Comparison of ENCODE assay signal across 13 cellular contexts in genomic region chr12:114667669-114668150, GRCh38. TPM values are rescaled to one million over a fixed set of nuclear protein-coding genes. Genes with fewer than 3 reads are reported as not detected.
DNase-seq lines count a peak whose midpoint lies in the region; ATAC-seq and TF ChIP-seq lines count a peak whose summit lies in the region.
"Had no signal": no experiment of that assay in that cellular context is flagged by ENCODE, and none has a peak within 500 bp of the region (broad histone marks: within the 10 kb centered on the region; RNA-seq: fewer than 3 reads in every experiment).

No MANE protein-coding gene starts in this region.

- peak overlapping the region in 1 of 2 experiments; percentile 48; a peak in 1 of 4 replicates for H3K27ac ChIP-seq in SK-N-SH (ENCODE audit: low read depth in 2 of 2, low read length in 1 of 2)
- H3K27ac ChIP-seq in mesendoderm (ENCODE audit: low read depth, low read length) = no peak overlapping the region
- no peak overlapping the region for H3K27ac ChIP-seq in tibial nerve
- H3K27ac ChIP-seq in caudate nucleus (ENCODE audit: low read depth, low read length) = no peak overlapping the region

- no peak overlapping the region for H3K27ac Mint-ChIP-seq in MCF 10A (ENCODE audit: low read depth, unreplicated experiment)
- H3K27ac Mint-ChIP-seq: activated naive CD8-positive, alpha-beta T cell treated with anti-CD3 and anti-CD28 coated beads for 36 hours had no signal

- DNase-seq in SK-N-SH (no peak), MCF 10A (ENCODE audit: unreplicated experiment) (no peak), mesendoderm (no peak), tibial nerve (ENCODE audit: low spot score in 2 of 2) (no peak), hippocampal formation (lab: John Stamatoyannopoulos, UW) (no peak), caudate nucleus (lab: John Stamatoyannopoulos, UW) (no peak)
- no peak for DNase-seq in stimulated activated CD8-positive, alpha-beta memory T cell treated with anti-CD3 and anti-CD28 coated beads, Interleukin-4, amount 100 ng/mL, for 48 hours
- DNase-seq: GDM1; stimulated activated naive CD4-positive, alpha-beta T cell had no signal

- H3K36me3 ChIP-seq in SK-N-SH (replicated peaks in 1 of 2; ENCODE audit: control insufficient read depth in 1 of 2, insufficient read depth in 2 of 2, low read length in 1 of 2) (peaks cover 0 to 17% of the 10 kb centered on the region in 2 experiments), mesendoderm (ENCODE audit: control insufficient read depth, insufficient read depth, low read length) (no peaks in the 10 kb centered on the region), tibial nerve (peaks cover 0 to 6% (median 0%) of the 10 kb centered on the region in 3 donors)

- peaks cover 9% of the 10 kb centered on the region for H3K4me1 Mint-ChIP-seq in MCF 10A (ENCODE audit: insufficient read depth, unreplicated experiment)

- no peak overlapping the region for H3K23ac ChIP-seq in mesendoderm (ENCODE audit: low read length)

- no peak overlapping the region for H2BK5ac ChIP-seq in mesendoderm (ENCODE audit: low read length)

- H3K18ac ChIP-seq in mesendoderm (ENCODE audit: low read length) = peak overlapping the region; percentile 62

- no peak overlapping the region for H2AK5ac ChIP-seq in mesendoderm (ENCODE audit: low read length)

- ATAC-seq in SK-N-SH treated with all-trans-retinoic acid at 6 μM for 48 hours = no peak

- peak overlapping the region; percentile 87 for H3K4me2 ChIP-seq in SK-N-SH
- H3K4me2 ChIP-seq in mesendoderm (ENCODE audit: low read length) = peak overlapping the region; percentile 48

- no peak overlapping the region for H4K5ac ChIP-seq in mesendoderm (ENCODE audit: low read length)

- peak overlapping the region; percentile 72 for H3K4me3 Mint-ChIP-seq in MCF 10A (ENCODE audit: unreplicated experiment)
- H3K4me3 Mint-ChIP-seq: activated naive CD8-positive, alpha-beta T cell treated with anti-CD3 and anti-CD28 coated beads for 36 hours had no signal

- H3K56ac ChIP-seq in mesendoderm (ENCODE audit: low read length) = peak overlapping the region; percentile 82

- intact Hi-C loops in MCF 10A (cut with micrococcal nuclease) = loop anchor here (1.0 kb wide), 5 partner anchors 731 to 1250 kb away; no protein-coding TSS in a partner anchor

- peak overlapping the region; percentile 59 to 77 for H3K4me3 ChIP-seq in SK-N-SH (ENCODE audit: low read depth in 2 of 2, low read length in 1 of 2)
- H3K4me3 ChIP-seq in mesendoderm (ENCODE audit: low read length) = no peak overlapping the region
- peak overlapping the region; percentile 25 to 40 (median 36) for H3K4me3 ChIP-seq in tibial nerve
- H3K4me3 ChIP-seq: K562 had no signal

- no peak overlapping the region for H4K8ac ChIP-seq in mesendoderm (ENCODE audit: low read depth, low read length)

- peaks cover 3% of the 10 kb centered on the region for H3K36me3 Mint-ChIP-seq in MCF 10A (ENCODE audit: insufficient read depth, unreplicated experiment)
- H3K36me3 Mint-ChIP-seq: activated naive CD8-positive, alpha-beta T cell treated with anti-CD3 and anti-CD28 coated beads for 36 hours had no signal

- TF ChIP-seq CTCF in SK-N-SH (IDR thresholded peaks at IDR 0.05) (no peak), MCF 10A (IDR thresholded peaks at IDR 0.05; ENCODE audit: unreplicated experiment) (no peak), tibial nerve (IDR thresholded peaks at IDR 0.05) (no peak)

- peak overlapping the region; percentile 73 for H3K4ac ChIP-seq in mesendoderm (ENCODE audit: low read depth, low read length)

- TF ChIP-seq EP300 in SK-N-SH (IDR thresholded peaks at IDR 0.05; ENCODE audit: borderline replicate concordance in 1 of 2, low read depth in 1 of 2, low read length in 1 of 2) (no peak), tibial nerve (IDR thresholded peaks at IDR 0.05) (no peak)

- no peak for TF ChIP-seq POLR2A in tibial nerve (IDR thresholded peaks at IDR 0.05)

- no peaks in the 10 kb centered on the region for H3K9me3 Mint-ChIP-seq in MCF 10A (ENCODE audit: unreplicated experiment)
- H3K9me3 Mint-ChIP-seq: activated naive CD8-positive, alpha-beta T cell treated with anti-CD3 and anti-CD28 coated beads for 36 hours had no signal

- no peaks in the 10 kb centered on the region for H3K27me3 Mint-ChIP-seq in MCF 10A (ENCODE audit: insufficient read depth, unreplicated experiment)

- H3K9me2 ChIP-seq in SK-N-SH = no peaks in the 10 kb centered on the region

- H3K9ac ChIP-seq in SK-N-SH = no peak overlapping the region; the same call in 1 of the 2 replicates
- H3K9ac ChIP-seq in mesendoderm (ENCODE audit: low read length) = peak overlapping the region; percentile 39

- CTCF ChIA-PET in SK-N-SH (lab: Yijun Ruan, JAX) = interaction anchor here (0.6 to 11.3 kb wide), 21 partner anchors 9 to 1249 kb away, joined by 3 to 119 read pairs (median 5); partner anchors contain the start of gene TBX3
- CTCF ChIA-PET in MCF 10A (lab: Yijun Ruan, JAX) = interaction anchor here (0.5 to 3.5 kb wide), 14 partner anchors 8 to 1250 kb away, joined by 3 to 16 read pairs (median 4); partner anchors contain the start of gene TBX3

- peak overlapping the region; percentile 61 for H2BK120ac ChIP-seq in mesendoderm (ENCODE audit: low read depth, low read length)

- no peaks in the 10 kb centered on the region for H3K9me3 ChIP-seq in SK-N-SH
- H3K9me3 ChIP-seq in tibial nerve = no peaks in the 10 kb centered on the region
- H3K9me3 ChIP-seq: right atrium auricular region had no signal

- H3K27me3 ChIP-seq in SK-N-SH (ENCODE audit: insufficient read depth) (no peaks in the 10 kb centered on the region), mesendoderm (ENCODE audit: insufficient read depth, low read length, poor library complexity) (no peaks in the 10 kb centered on the region), tibial nerve (peaks cover 0 to 41% of the 10 kb centered on the region in 2 donors)

- POLR2A ChIA-PET in SK-N-SH (lab: Yijun Ruan, JAX) = interaction anchor here (6.8 kb wide), 1 partner anchor 15 kb away, joined by 77 read pairs; the partner anchor contains the start of gene TBX3
- POLR2A ChIA-PET in MCF 10A (lab: Yijun Ruan, JAX) = interaction anchor here (0.7 to 1.0 kb wide), 2 partner anchors 465 to 1088 kb away, joined by 3 read pairs; no protein-coding TSS in a partner anchor

- WGBS in SK-N-SH (ENCODE audit: low lambda C conversion rate) = 59% methylated on average over 16 of the region's 16 CpGs
- no CpG with 5 or more reads among the region's 16 CpGs for WGBS in mesendoderm (ENCODE audit: extremely low coverage, insufficient coverage, low lambda C conversion rate)
- 40 to 50% methylated on average over 15 to 16 of the region's 16 CpGs for WGBS in tibial nerve, 2 donors

- H3K79me1 ChIP-seq in mesendoderm (ENCODE audit: low read length) = no peaks in the 10 kb centered on the region

- H2BK15ac ChIP-seq in mesendoderm (replicated peaks; ENCODE audit: low read depth) = no peak overlapping the region

- H2AFZ ChIP-seq in SK-N-SH (ENCODE audit: low read depth) = peak overlapping the region; percentile 91; the same call in 1 of the 2 replicates

- H3K4me1 ChIP-seq in SK-N-SH (ENCODE audit: control insufficient read depth in 1 of 2, insufficient read depth in 2 of 2, low read depth in 1 of 2, low read length in 1 of 2) (peaks cover 0 to 21% of the 10 kb centered on the region in 2 experiments; a peak in 2 of 4 replicates), mesendoderm (ENCODE audit: control insufficient read depth, low read depth, low read length) (peaks cover 5% of the 10 kb centered on the region), tibial nerve (peaks cover 0 to 48% (median 0%) of the 10 kb centered on the region in 4 donors)

- peaks cover 14% of the 10 kb centered on the region for H3F3A ChIP-seq in SK-N-SH (replicated peaks; ENCODE audit: insufficient read depth)

- no TSS peak for BruUV-seq in MCF 10A (replicated peaks; lab: Mats Ljungman, UMichigan)

- no peak for TF ChIP-seq RAD21 in SK-N-SH (IDR thresholded peaks at IDR 0.05; ENCODE audit: low read length)

- peaks cover 4% of the 10 kb centered on the region; the same call in 1 of the 2 replicates for H3K79me2 ChIP-seq in SK-N-SH (ENCODE audit: insufficient read depth)
- H3K79me2 ChIP-seq in mesendoderm (ENCODE audit: control insufficient read depth, insufficient read depth, low read length) = no peaks in the 10 kb centered on the region

- H4K20me1 ChIP-seq in SK-N-SH (ENCODE audit: insufficient read depth) = no peaks in the 10 kb centered on the region

TF ChIP-seq in SK-N-SH, 30 proteins besides CTCF, POLR2A, EP300 and RAD21 (continues in another document):
- TF ChIP-seq RCOR1 (IDR thresholded peaks at IDR 0.05; ENCODE audit: low read length) (no peak), RXRA (IDR thresholded peaks at IDR 0.05; ENCODE audit: borderline replicate concordance, low read depth) (no peak), RFX5 (IDR thresholded peaks at IDR 0.05; ENCODE audit: low read length) (no peak), YY1 (IDR thresholded peaks at IDR 0.05; ENCODE audit: low read depth) (no peak), SMC3 (IDR thresholded peaks at IDR 0.05; ENCODE audit: low read depth, low read length) (no peak), TEAD4 (IDR thresholded peaks at IDR 0.05; ENCODE audit: borderline replicate concordance, insufficient read depth) (no peak), FOXM1 (IDR thresholded peaks at IDR 0.05; ENCODE audit: low read depth) (no peak), MAX (IDR thresholded peaks at IDR 0.05; ENCODE audit: low read depth) (no peak)

TF ChIP-seq in SK-N-SH treated with all-trans-retinoic acid at 6 μM for 48 hours, 23 proteins besides CTCF, POLR2A, EP300 and RAD21 (continues in another document):
- TF ChIP-seq ZNF8 (CRISPR knock-in tag; IDR thresholded peaks at IDR 0.05) (no peak), CREB5 (CRISPR knock-in tag; IDR thresholded peaks at IDR 0.05; ENCODE audit: low read depth) (no peak), ZFP30 (CRISPR knock-in tag; IDR thresholded peaks at IDR 0.05) (no peak), ARNTL (CRISPR knock-in tag; IDR thresholded peaks at IDR 0.05; ENCODE audit: borderline replicate concordance, low read depth) (no peak), BACH2 (CRISPR knock-in tag; IDR thresholded peaks at IDR 0.05; ENCODE audit: borderline replicate concordance) (no peak)

RNA-seq across cellular contexts. Expression of gene TBX3, which starts 16.3 kb away (rescaled TPM):
- 10.2 and 11.3 TPM in 2 replicates for polyA plus RNA-seq in SK-N-SH (2012; rRNA removed)
- 6.2 and 8.5 TPM in 2 replicates for polyA plus RNA-seq in SK-N-SH (2012; cell fraction: cytosol; rRNA removed)
- 32.3 and 34.6 TPM in 2 replicates for polyA plus RNA-seq in SK-N-SH (2012; cell fraction: nucleus; rRNA removed)
- 6.6 and 8.0 TPM in 2 replicates for total RNA-seq in MCF 10A (2022)
- 2.1 TPM for polyA plus RNA-seq in mesendoderm (2013, experiment 1 of 2)
- 2.1 TPM for polyA plus RNA-seq in mesendoderm (2013, experiment 2 of 2)
- total RNA-seq in tibial nerve = 10 to 100 TPM; 11.1 to 13.5 (median 12.3) TPM
- total RNA-seq: activated naive CD8-positive, alpha-beta T cell treated with anti-CD3 and anti-CD28 coated beads for 36 hours had no signal
